ENCODE assay signal across 2 cellular contexts in genomic region chr16:85566502-85567100, GRCh38.
TF ChIP-seq lines count a peak whose summit lies in the region.

No MANE protein-coding gene starts in this region.

TF ChIP-seq in HCT116, 20 proteins besides CTCF, POLR2A, EP300 and RAD21:
- TF ChIP-seq ZNF274 (IDR thresholded peaks at IDR 0.05; ENCODE audit: low read depth, low read length) (no peak), ELF1 (IDR thresholded peaks at IDR 0.05; ENCODE audit: borderline replicate concordance, low read depth) (no peak), ATF3 (IDR thresholded peaks at IDR 0.05) (no peak), SRF (IDR thresholded peaks at IDR 0.05; ENCODE audit: low read depth) (no peak), EZH2phosphoT487 (IDR thresholded peaks at IDR 0.05; ENCODE audit: borderline replicate concordance) (no peak)

TF ChIP-seq in H1, 55 proteins besides CTCF, POLR2A, EP300 and RAD21:
- no peak for TF ChIP-seq GTF2F1 (IDR thresholded peaks at IDR 0.05; ENCODE audit: borderline replicate concordance, low read depth, low read length)
- 0 out of 2 replicates have a peak, but pooled peaks have one; percentile 4 for TF ChIP-seq MAX (IDR thresholded peaks at IDR 0.05)
